In genomic region chr4:52658671-52659015, GRCh38 we compare ENCODE assay signal across 8 cellular contexts. TPM values are rescaled to one million over a fixed set of nuclear protein-coding genes. Genes with fewer than 3 reads are reported as not detected.
A peak's percentile ranks its signal among the peaks of the same experiment; 100 is the strongest.
DNase-seq lines count a peak whose midpoint lies in the region; ATAC-seq and TF ChIP-seq lines count a peak whose summit lies in the region.

No MANE protein-coding gene starts in this region.

- POLR2A ChIA-PET in T-cell (lab: Charles Lee), result interaction anchor here in 1 of 2 donors (0.8 kb wide), 1 partner anchor 54 kb away, joined by 4 read pairs; no protein-coding TSS in a partner anchor

- H3K27me3 Mint-ChIP-seq in T-cell (peaks cover 3 to 20% of the 10 kb centered on the region in 2 donors), progenitor cell of endocrine pancreas (no peaks in the 10 kb centered on the region)

- CTCF ChIA-PET in T-cell (lab: Charles Lee), result no interaction called here

- H3K4me3 ChIP-seq in HFF-Myc (replicated peaks; ENCODE audit: low read depth, low read length) (peak overlapping the region; percentile 75), fibroblast of villous mesenchyme (ENCODE audit: low read depth, low read length) (peak overlapping the region; percentile 78)

- peak; percentile 2 for DNase-seq in Daoy (ENCODE audit: low read depth)
- DNase-seq in HFF-Myc (ENCODE audit: extremely low read depth, low read depth), result no peak
- DNase-seq in T-cell, result no peak
- DNase-seq in fibroblast of villous mesenchyme (ENCODE audit: low read depth), result peak; percentile 7
- no peak for DNase-seq in progenitor cell of endocrine pancreas (ENCODE audit: low spot score, unreplicated experiment)
- DNase-seq in NCI-H2029 (lab: John Stamatoyannopoulos, UW), result no peak
- DNase-seq in NCI-H82 (lab: John Stamatoyannopoulos, UW), result no peak
- DNase-seq in AG08396 (ENCODE audit: low spot score), result no peak

- H3K9me3 Mint-ChIP-seq in T-cell, result no peaks in the 10 kb centered on the region
- H3K9me3 Mint-ChIP-seq in progenitor cell of endocrine pancreas (ENCODE audit: low read depth), result no peaks in the 10 kb centered on the region

- no peak for TF ChIP-seq CTCF in HFF-Myc (IDR thresholded peaks at IDR 0.05; ENCODE audit: low read depth, low read length, missing control alignments)
- no peak for TF ChIP-seq CTCF in fibroblast of villous mesenchyme (IDR thresholded peaks at IDR 0.05; ENCODE audit: insufficient read depth, low read depth, low read length)
- TF ChIP-seq CTCF in progenitor cell of endocrine pancreas (IDR thresholded peaks at IDR 0.05; ENCODE audit: unreplicated experiment), result no peak

- H3K27ac Mint-ChIP-seq in T-cell, result peak overlapping the region; percentile 24 to 68
- no peak overlapping the region for H3K27ac Mint-ChIP-seq in progenitor cell of endocrine pancreas

- peaks cover 17 to 36% (median 29%) of the 10 kb centered on the region in 3 donors for H3K4me1 Mint-ChIP-seq in T-cell
- peaks cover 26% of the 10 kb centered on the region for H3K4me1 Mint-ChIP-seq in progenitor cell of endocrine pancreas (ENCODE audit: low read depth)

- peaks cover 5% of the 10 kb centered on the region for H3K36me3 Mint-ChIP-seq in T-cell
- peaks cover 9% of the 10 kb centered on the region for H3K36me3 Mint-ChIP-seq in progenitor cell of endocrine pancreas (ENCODE audit: insufficient read depth)

- H3K4me3 Mint-ChIP-seq in T-cell (peak overlapping the region; percentile 73 to 83 (median 83)), progenitor cell of endocrine pancreas (ENCODE audit: low read depth) (peak overlapping the region; percentile 82)

- ATAC-seq in T-cell (replicated peaks in 1 of 4), result peak in 2 of 4 experiments; percentile 9 to 10

RNA-seq across cellular contexts. Expression of gene USP46, which starts 0.5 kb away (rescaled TPM):
- 7.2 and 7.3 TPM in 2 replicates for total RNA-seq in Daoy (2014; rRNA removed; shearing (Covaris generic))
- total RNA-seq in T-cell (10 to 100 TPM in 4 of 5 donors, 1 to 10 TPM in 1; 8.0 to 16.3 (median 12.6) TPM), fibroblast of villous mesenchyme (13.5 and 19.4 TPM in 2 replicates), progenitor cell of endocrine pancreas (33.1 and 33.6 TPM in 2 replicates)

Comparison
In these comparisons a context has a peak if more than half of its experiments do, and no peak if none do; other contexts are left out.
1. DNase-seq: peak in Daoy (single experiment) and fibroblast of villous mesenchyme (single experiment); none in HFF-Myc (single experiment), T-cell (0 of 34), progenitor cell of endocrine pancreas (single experiment), NCI-H2029 (single experiment), NCI-H82 (single experiment) and AG08396 (single experiment).